24 cellular contexts compared by ENCODE assay signal in the genomic region with DNA sequence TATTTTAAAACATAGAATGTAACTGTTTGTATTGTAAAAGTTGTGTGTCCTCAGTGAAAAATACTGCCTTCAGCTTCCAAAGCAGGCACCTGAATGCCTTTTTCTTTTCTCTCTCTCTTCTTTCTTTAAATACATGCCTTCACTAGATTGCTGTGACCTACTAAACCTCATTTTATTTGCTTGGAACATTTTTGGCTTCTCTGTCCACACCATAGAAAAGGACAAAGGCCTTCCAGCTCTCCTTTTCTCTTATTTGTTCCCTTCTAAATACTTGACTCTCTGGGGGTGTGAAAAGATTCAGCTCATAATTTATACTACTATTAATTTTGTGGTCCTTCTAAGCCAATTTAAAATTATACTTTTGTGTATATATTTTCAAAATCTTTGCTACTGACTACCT.
"Had no signal": no experiment of that assay in that cellular context is flagged by ENCODE, and none has a peak within 500 bp of the region (broad histone marks: within the 10 kb centered on the region; RNA-seq: fewer than 3 reads in every experiment).

No MANE protein-coding gene starts in this region.

- H3K27ac Mint-ChIP-seq: naive thymus-derived CD8-positive, alpha-beta T cell; stimulated activated memory B cell treated with anti-CD40 and anti-IgM and Interleukin-4, amounts not matched to agents 10 μg/mL and 1 μg/mL and 100 μg/mL, for 72 hours; type B pancreatic cell had no signal

- H3K9me3 Mint-ChIP-seq: naive thymus-derived CD8-positive, alpha-beta T cell; stimulated activated memory B cell treated with anti-CD40 and anti-IgM and Interleukin-4, amounts not matched to agents 10 μg/mL and 1 μg/mL and 100 μg/mL, for 72 hours; type B pancreatic cell had no signal

- H3K27ac ChIP-seq: coronary artery, esophagus muscularis mucosa, foreskin keratinocyte, gastroesophageal sphincter, heart right ventricle, lower lobe of right lung, prostate gland, right atrium auricular region, sigmoid colon, testis, tibial artery had no signal

- H3K27me3 ChIP-seq: esophagus muscularis mucosa, foreskin keratinocyte, gastroesophageal sphincter, heart right ventricle, right atrium auricular region, sigmoid colon, testis, tibial artery had no signal

- ATAC-seq: foreskin keratinocyte; gastroesophageal sphincter; heart right ventricle; left cardiac atrium; left ventricle myocardium superior; lower lobe of right lung; naive thymus-derived CD8-positive, alpha-beta T cell; stimulated activated memory B cell treated with anti-CD40 and anti-IgM and Interleukin-4, amounts not matched to agents 10 μg/mL and 1 μg/mL and 100 μg/mL, for 72 hours; stimulated activated naive CD8-positive, alpha-beta T cell treated with anti-CD3 and anti-CD28 coated beads, Interleukin-15, Interleukin-2, amounts not matched to agents 100 U/mL and 50 U/mL, for 24 hours had no signal

- H3K36me3 ChIP-seq: prostate gland had no signal

- DNase-seq: dermis blood vessel endothelial cell; effector memory CD4-positive, alpha-beta T cell; foreskin keratinocyte; glutamatergic neuron; heart right ventricle; hippocampal formation; left cardiac atrium; left ventricle myocardium superior; lower lobe of right lung; naive thymus-derived CD8-positive, alpha-beta T cell; sigmoid colon; stimulated activated CD4-positive, alpha-beta T cell treated with anti-CD3 and anti-CD28 coated beads, Interleukin-4, amount 100 ng/mL, for 4 hours; stimulated activated naive CD8-positive, alpha-beta T cell treated with anti-CD3 and anti-CD28 coated beads, Interleukin-15, Interleukin-2, amounts not matched to agents 100 U/mL and 50 U/mL, for 24 hours; substantia nigra; testis; tibial artery had no signal

- H3K4me1 Mint-ChIP-seq: stimulated activated memory B cell treated with anti-CD40 and anti-IgM and Interleukin-4, amounts not matched to agents 10 μg/mL and 1 μg/mL and 100 μg/mL, for 72 hours had no signal

- FAIRE-seq: endothelial cell of umbilical vein had no signal

- H3K4me3 ChIP-seq: coronary artery, esophagus muscularis mucosa, gastroesophageal sphincter, heart right ventricle, lower lobe of right lung, prostate gland, right atrium auricular region, sigmoid colon, testis, tibial artery had no signal

- H3K9me3 ChIP-seq: esophagus muscularis mucosa, gastroesophageal sphincter, heart right ventricle, lower lobe of right lung, prostate gland, right atrium auricular region, sigmoid colon, testis, tibial artery had no signal

- H3K27me3 Mint-ChIP-seq: naive thymus-derived CD8-positive, alpha-beta T cell; stimulated activated memory B cell treated with anti-CD40 and anti-IgM and Interleukin-4, amounts not matched to agents 10 μg/mL and 1 μg/mL and 100 μg/mL, for 72 hours; type B pancreatic cell had no signal

- H3K4me1 ChIP-seq: foreskin keratinocyte, heart right ventricle, lower lobe of right lung, prostate gland, right atrium auricular region, testis, tibial artery had no signal

- H3K4me3 Mint-ChIP-seq: naive thymus-derived CD8-positive, alpha-beta T cell; stimulated activated memory B cell treated with anti-CD40 and anti-IgM and Interleukin-4, amounts not matched to agents 10 μg/mL and 1 μg/mL and 100 μg/mL, for 72 hours; type B pancreatic cell had no signal
